ENCODE assay signal across 1 cellular context in the genomic region with DNA sequence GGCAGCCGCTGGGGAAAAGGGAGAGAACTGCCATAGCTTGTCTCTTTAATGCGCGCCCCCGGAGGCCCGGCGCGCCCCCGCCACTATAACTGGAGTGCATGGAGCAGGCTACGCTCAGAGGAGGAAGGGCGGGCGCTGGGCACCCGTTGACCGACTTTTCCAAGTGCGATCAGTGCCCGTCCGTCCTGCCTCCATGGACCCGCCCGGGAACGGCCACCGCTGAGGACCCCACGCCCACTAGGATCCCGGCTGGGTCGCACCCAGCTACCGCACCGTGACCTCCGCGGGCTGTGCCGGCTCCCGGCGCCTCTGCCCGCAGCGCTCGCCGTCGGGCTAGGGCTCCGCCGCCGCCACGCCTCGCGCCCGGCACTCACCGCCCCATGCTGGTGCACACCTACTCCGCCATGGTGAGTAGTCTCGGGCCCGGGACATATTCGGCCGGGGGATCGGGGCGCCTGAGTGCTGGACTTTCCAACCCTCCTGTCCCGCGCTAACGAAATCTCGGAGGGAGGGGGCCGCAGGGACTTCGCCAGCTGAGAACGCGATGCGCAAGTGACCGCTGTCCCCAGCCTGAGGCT.
TF ChIP-seq lines count a peak whose summit lies in the region.

Gene TFAP2E (plus strand): TSS at position 117 of the 578 bp plus-strand sequence. CDS start 264 bp downstream, at position 381.

TF ChIP-seq in WTC11, 78 proteins besides CTCF, POLR2A, EP300 and RAD21 (continued from another document):
- TF ChIP-seq ZNF532 (CRISPR knock-in tag; IDR thresholded peaks at IDR 0.05; ENCODE audit: borderline replicate concordance) (no peak), SP1 (CRISPR knock-in tag; conservative IDR thresholded peaks at IDR 0.05) (0 out of 2 replicates have a peak, but pooled peaks have one; percentile 41), TCF7 (CRISPR knock-in tag; IDR thresholded peaks at IDR 0.05; ENCODE audit: low read depth) (no peak), TEAD1 (CRISPR knock-in tag; IDR thresholded peaks at IDR 0.05) (no peak), CBFB (CRISPR knock-in tag; IDR thresholded peaks at IDR 0.05; ENCODE audit: low read depth) (no peak), PRRX2 (CRISPR knock-in tag; IDR thresholded peaks at IDR 0.05) (no peak), IRF1 (CRISPR knock-in tag; IDR thresholded peaks at IDR 0.05) (no peak), ZNF423 (CRISPR knock-in tag; IDR thresholded peaks at IDR 0.05) (no peak), ATF3 (CRISPR knock-in tag; conservative IDR thresholded peaks at IDR 0.05) (no peak), ZNF416 (CRISPR knock-in tag; IDR thresholded peaks at IDR 0.05) (no peak), NFYB (CRISPR knock-in tag; conservative IDR thresholded peaks at IDR 0.05; ENCODE audit: low read depth) (0 out of 2 replicates have a peak, but pooled peaks have one; percentile 16), FOXP1 (CRISPR knock-in tag; IDR thresholded peaks at IDR 0.05; ENCODE audit: borderline replicate concordance) (peak; percentile 75)
- TF ChIP-seq, protein P1, sequence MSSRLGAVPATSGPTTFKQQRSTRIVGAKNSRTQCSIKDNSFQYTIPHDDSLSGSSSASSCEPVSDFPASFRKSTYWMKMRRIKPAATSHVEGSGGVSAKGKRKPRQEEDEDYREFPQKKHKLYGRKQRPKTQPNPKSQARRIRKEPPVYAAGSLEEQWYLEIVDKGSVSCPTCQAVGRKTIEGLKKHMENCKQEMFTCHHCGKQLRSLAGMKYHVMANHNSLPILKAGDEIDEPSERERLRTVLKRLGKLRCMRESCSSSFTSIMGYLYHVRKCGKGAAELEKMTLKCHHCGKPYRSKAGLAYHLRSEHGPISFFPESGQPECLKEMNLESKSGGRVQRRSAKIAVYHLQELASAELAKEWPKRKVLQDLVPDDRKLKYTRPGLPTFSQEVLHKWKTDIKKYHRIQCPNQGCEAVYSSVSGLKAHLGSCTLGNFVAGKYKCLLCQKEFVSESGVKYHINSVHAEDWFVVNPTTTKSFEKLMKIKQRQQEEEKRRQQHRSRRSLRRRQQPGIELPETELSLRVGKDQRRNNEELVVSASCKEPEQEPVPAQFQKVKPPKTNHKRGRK (CRISPR knock-in tag; IDR thresholded peaks at IDR 0.05; ENCODE audit: borderline replicate concordance): no peak
- TF ChIP-seq, protein P2, sequence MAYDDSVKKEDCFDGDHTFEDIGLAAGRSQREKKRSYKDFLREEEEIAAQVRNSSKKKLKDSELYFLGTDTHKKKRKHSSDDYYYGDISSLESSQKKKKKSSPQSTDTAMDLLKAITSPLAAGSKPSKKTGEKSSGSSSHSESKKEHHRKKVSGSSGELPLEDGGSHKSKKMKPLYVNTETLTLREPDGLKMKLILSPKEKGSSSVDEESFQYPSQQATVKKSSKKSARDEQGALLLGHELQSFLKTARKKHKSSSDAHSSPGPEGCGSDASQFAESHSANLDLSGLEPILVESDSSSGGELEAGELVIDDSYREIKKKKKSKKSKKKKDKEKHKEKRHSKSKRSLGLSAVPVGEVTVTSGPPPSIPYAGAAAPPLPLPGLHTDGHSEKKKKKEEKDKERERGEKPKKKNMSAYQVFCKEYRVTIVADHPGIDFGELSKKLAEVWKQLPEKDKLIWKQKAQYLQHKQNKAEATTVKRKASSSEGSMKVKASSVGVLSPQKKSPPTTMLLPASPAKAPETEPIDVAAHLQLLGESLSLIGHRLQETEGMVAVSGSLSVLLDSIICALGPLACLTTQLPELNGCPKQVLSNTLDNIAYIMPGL (CRISPR knock-in tag; IDR thresholded peaks at IDR 0.05): peak; percentile 39; the same call in 1 of the 2 replicates
- TF ChIP-seq, protein P3, sequence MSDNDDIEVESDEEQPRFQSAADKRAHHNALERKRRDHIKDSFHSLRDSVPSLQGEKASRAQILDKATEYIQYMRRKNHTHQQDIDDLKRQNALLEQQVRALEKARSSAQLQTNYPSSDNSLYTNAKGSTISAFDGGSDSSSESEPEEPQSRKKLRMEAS (CRISPR knock-in tag; IDR thresholded peaks at IDR 0.05): 0 out of 2 replicates have a peak, but pooled peaks have one; percentile 28
